ENCODE assay signal across 18 cellular contexts in the genomic region with DNA sequence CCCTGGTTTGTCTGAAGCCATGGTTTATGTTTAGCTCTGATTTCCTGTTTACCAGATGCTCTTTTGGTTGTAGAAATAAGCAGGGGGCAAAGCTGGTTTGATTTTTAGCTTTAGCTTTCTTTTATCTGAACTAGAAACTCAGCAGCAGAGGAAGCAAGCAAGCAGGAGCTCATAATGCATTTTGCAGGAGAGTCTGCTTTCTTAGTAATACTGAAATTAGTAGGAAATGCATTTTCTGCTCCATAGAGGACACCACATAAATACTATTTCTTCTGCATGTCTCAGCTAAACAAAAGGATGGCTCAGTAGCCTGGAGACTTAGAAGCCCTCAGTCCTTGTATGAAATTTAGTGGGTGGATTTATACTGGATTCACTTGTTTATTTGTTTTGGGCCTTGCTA. TPM values are rescaled to one million over a fixed set of nuclear protein-coding genes. Genes with fewer than 3 reads are reported as not detected.
"Had no signal": no experiment of that assay in that cellular context is flagged by ENCODE, and none has a peak within 500 bp of the region (broad histone marks: within the 10 kb centered on the region; RNA-seq: fewer than 3 reads in every experiment).

No MANE protein-coding gene starts in this region.

- H3K4me3 ChIP-seq: cardiac muscle cell, dorsolateral prefrontal cortex, tibial artery had no signal

- ATAC-seq: activated CD8-positive, alpha-beta T cell treated with anti-CD3 and anti-CD28 coated beads, Interleukin-2, amount 10 ng/mL, durations not matched to agents 7 days and 5 days; natural killer cell treated with Interleukin-12 subunit alpha and Interleukin-12 subunit beta and Interleukin-15 and Interleukin-18, amount 100 ng/mL, for 72 hours; SK-N-SH treated with all-trans-retinoic acid at 6 μM for 48 hours had no signal

- H3K27me3 ChIP-seq: cardiac muscle cell, dorsolateral prefrontal cortex, spleen, tibial artery had no signal

- H3K27ac ChIP-seq: cardiac muscle cell, tibial artery, VCaP had no signal

- H3K4me1 ChIP-seq: tibial artery had no signal

- H3K27ac Mint-ChIP-seq: activated naive CD8-positive, alpha-beta T cell treated with anti-CD3 and anti-CD28 coated beads, Interleukin-2, amount 10 ng/mL, durations not matched to agents 7 days and 5 days had no signal

- H3K9me3 ChIP-seq: spleen, tibial artery had no signal

- H3K9me3 Mint-ChIP-seq: activated naive CD8-positive, alpha-beta T cell treated with anti-CD3 and anti-CD28 coated beads, Interleukin-2, amount 10 ng/mL, durations not matched to agents 7 days and 5 days; memory B cell; natural killer cell treated with Interleukin-12 subunit alpha and Interleukin-12 subunit beta and Interleukin-15 and Interleukin-18, amount 100 ng/mL, for 72 hours had no signal

- H3K27me3 Mint-ChIP-seq: activated naive CD8-positive, alpha-beta T cell treated with anti-CD3 and anti-CD28 coated beads, Interleukin-2, amount 10 ng/mL, durations not matched to agents 7 days and 5 days; memory B cell; natural killer cell treated with Interleukin-12 subunit alpha and Interleukin-12 subunit beta and Interleukin-15 and Interleukin-18, amount 100 ng/mL, for 72 hours had no signal

- H3K4me3 Mint-ChIP-seq: activated CD8-positive, alpha-beta T cell treated with anti-CD3 and anti-CD28 coated beads, Interleukin-2, amount 10 ng/mL, durations not matched to agents 7 days and 5 days; activated naive CD8-positive, alpha-beta T cell treated with anti-CD3 and anti-CD28 coated beads, Interleukin-2, amount 10 ng/mL, durations not matched to agents 7 days and 5 days; memory B cell; natural killer cell treated with Interleukin-12 subunit alpha and Interleukin-12 subunit beta and Interleukin-15 and Interleukin-18, amount 100 ng/mL, for 72 hours had no signal

- DNase-seq: activated CD4-positive, alpha-beta T cell treated with anti-CD3 and anti-CD28 coated beads for 1 hour; activated CD8-positive, alpha-beta T cell treated with anti-CD3 and anti-CD28 coated beads, Interleukin-2, amount 10 ng/mL, durations not matched to agents 7 days and 5 days; activated gamma-delta T cell; activated naive CD8-positive, alpha-beta T cell treated with anti-CD3 and anti-CD28 coated beads, Interleukin-2, amount 10 ng/mL, durations not matched to agents 7 days and 5 days; amygdala; dorsolateral prefrontal cortex; nucleus accumbens; retina; spleen; stimulated activated CD4-positive, alpha-beta T cell treated with anti-CD3 and anti-CD28 coated beads, Interleukin-4, amount 100 ng/mL, for 4 hours; stimulated activated naive CD4-positive, alpha-beta T cell treated with Interleukin-2 at 50 U/mL for 16 hours; tibial artery had no signal

RNA-seq across cellular contexts. Expression of gene ACTG2, which starts 57.0 kb away (rescaled TPM):
- total RNA-seq: natural killer cell treated with Interleukin-12 subunit alpha and Interleukin-12 subunit beta and Interleukin-15 and Interleukin-18, amount 100 ng/mL, for 72 hours; T-helper 1 cell treated with Interleukin-12 subunit alpha and Interleukin-12 subunit beta and Interleukin-4 antibody, amounts not matched to agents 30 ng/mL and 1 ng/mL, for 36 hours had no signal
